Comparison of ENCODE assay signal across 21 cellular contexts in the genomic region with DNA sequence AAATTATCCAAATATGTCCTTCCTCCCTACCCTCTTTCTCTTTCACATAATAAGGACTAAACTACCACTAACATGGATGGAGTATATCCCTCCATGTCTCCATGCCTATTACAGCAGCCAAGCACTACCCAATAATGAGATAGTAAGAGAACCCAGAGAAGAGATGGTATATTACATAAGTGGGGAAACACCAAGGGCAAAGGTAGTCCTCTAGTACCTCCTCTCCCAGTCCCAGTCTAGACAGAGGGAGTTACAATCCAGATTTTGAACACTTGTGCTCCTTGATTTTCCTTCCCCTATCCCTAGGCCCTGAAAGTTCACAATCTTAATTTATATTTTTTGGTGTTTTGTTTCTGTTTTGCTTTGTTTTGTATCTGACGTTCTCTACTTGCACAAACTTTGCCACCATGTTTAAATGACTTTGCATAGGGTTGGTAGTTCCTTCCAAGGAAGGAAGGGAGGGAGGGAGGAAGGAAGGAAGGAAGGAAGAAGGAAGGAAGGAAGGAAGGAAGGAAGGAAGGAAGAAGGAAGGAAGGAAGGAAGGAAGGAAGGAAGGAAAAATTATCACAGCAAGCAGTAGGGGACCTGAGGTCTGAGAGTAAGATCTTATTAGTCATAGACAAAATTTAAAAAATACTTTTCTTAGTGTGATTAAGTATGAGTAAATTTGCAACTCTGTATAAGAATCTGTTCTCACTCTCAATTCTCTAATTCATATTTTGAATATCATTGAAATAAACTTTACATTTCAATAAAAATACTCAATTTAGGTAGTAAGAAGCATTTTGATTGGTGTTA.
DNase-seq lines count a peak whose midpoint lies in the region; ATAC-seq and TF ChIP-seq lines count a peak whose summit lies in the region.
"Had no signal": no experiment of that assay in that cellular context is flagged by ENCODE, and none has a peak within 500 bp of the region (broad histone marks: within the 10 kb centered on the region; RNA-seq: fewer than 3 reads in every experiment).

No MANE protein-coding gene starts in this region.

- H3K27me3 ChIP-seq in DND-41 (ENCODE audit: insufficient read depth, low read length, poor library complexity) (no peaks in the 10 kb centered on the region), neutrophil (no peaks in the 10 kb centered on the region)

- H3K27ac ChIP-seq in DND-41 (ENCODE audit: low read length) (peak overlapping the region; percentile 86), neutrophil (peak overlapping the region; percentile 35)

- POLR2A ChIA-PET in T-cell (lab: Charles Lee) = no interaction called here

- H2AFZ ChIP-seq in DND-41 (ENCODE audit: low read depth, low read length) = no peak overlapping the region

- CTCF ChIA-PET in T-cell (lab: Charles Lee) = interaction anchor here in 1 of 2 donors (0.6 kb wide), 1 partner anchor 1802 kb away, joined by 3 read pairs; no protein-coding TSS in a partner anchor

- no peak overlapping the region; the same call in 1 of the 2 replicates for H3K4me2 ChIP-seq in DND-41 (ENCODE audit: insufficient read depth, low read length)

- H3K4me1 ChIP-seq in DND-41 (ENCODE audit: insufficient read depth, low read length) (peaks cover 63% of the 10 kb centered on the region), neutrophil (ENCODE audit: control insufficient read depth in 1 of 2, insufficient read depth in 1 of 2, low read depth in 1 of 2, low read length in 1 of 2) (no peaks in the 10 kb centered on the region)

- H3K79me2 ChIP-seq in DND-41 (ENCODE audit: insufficient read depth, low read length) = no peaks in the 10 kb centered on the region

- peaks cover 41% of the 10 kb centered on the region for H3K4me1 Mint-ChIP-seq in activated T-cell treated with anti-CD3 and anti-CD28 coated beads, Interleukin-2, amount 50 U/mL, for 24 hours (ENCODE audit: low read depth)
- peaks cover 19 to 26% (median 26%) of the 10 kb centered on the region in 3 donors for H3K4me1 Mint-ChIP-seq in T-cell
- H3K4me1 Mint-ChIP-seq in activated T-helper 1 cell treated with anti-CD3 and anti-CD28 coated beads, Interleukin-12 subunit alpha, Interleukin-12 subunit beta, Interleukin-2, Interleukin-4 antibody, amounts not matched to agents 30 ng/mL and 10 ng/mL and 1 ng/mL, durations not matched to agents 14 hours and 24 hours and 36 hours (ENCODE audit: low read depth) = peaks cover 43% of the 10 kb centered on the region

- H3K27ac Mint-ChIP-seq in activated T-cell treated with anti-CD3 and anti-CD28 coated beads, Interleukin-2, amount 50 U/mL, for 24 hours = peak overlapping the region; percentile 45
- H3K27ac Mint-ChIP-seq in T-cell = peak overlapping the region; percentile 64 to 78
- H3K27ac Mint-ChIP-seq in activated T-helper 1 cell treated with anti-CD3 and anti-CD28 coated beads, Interleukin-12 subunit alpha, Interleukin-12 subunit beta, Interleukin-2, Interleukin-4 antibody, amounts not matched to agents 30 ng/mL and 10 ng/mL and 1 ng/mL, durations not matched to agents 14 hours and 24 hours and 36 hours = no peak overlapping the region

- H3K36me3 Mint-ChIP-seq in activated T-cell treated with anti-CD3 and anti-CD28 coated beads, Interleukin-2, amount 50 U/mL, for 24 hours (ENCODE audit: low read depth) = no peaks in the 10 kb centered on the region
- no peaks in the 10 kb centered on the region for H3K36me3 Mint-ChIP-seq in T-cell
- H3K36me3 Mint-ChIP-seq in activated T-helper 1 cell treated with anti-CD3 and anti-CD28 coated beads, Interleukin-12 subunit alpha, Interleukin-12 subunit beta, Interleukin-2, Interleukin-4 antibody, amounts not matched to agents 30 ng/mL and 10 ng/mL and 1 ng/mL, durations not matched to agents 14 hours and 24 hours and 36 hours (ENCODE audit: low read depth) = peaks cover 3% of the 10 kb centered on the region

- H3K4me3 ChIP-seq in DND-41 (ENCODE audit: low read depth in 1 of 2, low read length in 2 of 2) (no peak overlapping the region), neutrophil (ENCODE audit: low read depth in 1 of 2, low read length in 1 of 2) (no peak overlapping the region)

- peaks cover 2% of the 10 kb centered on the region for H3K27me3 Mint-ChIP-seq in activated T-cell treated with anti-CD3 and anti-CD28 coated beads, Interleukin-2, amount 50 U/mL, for 24 hours
- H3K27me3 Mint-ChIP-seq in T-cell = peaks cover 0 to 3% of the 10 kb centered on the region in 2 donors
- no peaks in the 10 kb centered on the region for H3K27me3 Mint-ChIP-seq in activated T-helper 1 cell treated with anti-CD3 and anti-CD28 coated beads, Interleukin-12 subunit alpha, Interleukin-12 subunit beta, Interleukin-2, Interleukin-4 antibody, amounts not matched to agents 30 ng/mL and 10 ng/mL and 1 ng/mL, durations not matched to agents 14 hours and 24 hours and 36 hours (ENCODE audit: insufficient read depth)

- H4K20me1 ChIP-seq in DND-41 (ENCODE audit: insufficient read depth, low read length) = no peaks in the 10 kb centered on the region

- TF ChIP-seq CTCF in DND-41 (IDR thresholded peaks at IDR 0.05; ENCODE audit: borderline replicate concordance, extremely low read depth, low read length, poor library complexity, severe bottlenecking) = no peak
- no peak for TF ChIP-seq CTCF in neutrophil (IDR thresholded peaks at IDR 0.05)

- peaks cover 5% of the 10 kb centered on the region for H3K9me3 Mint-ChIP-seq in activated T-cell treated with anti-CD3 and anti-CD28 coated beads, Interleukin-2, amount 50 U/mL, for 24 hours
- peaks cover 0 to 4% (median 3%) of the 10 kb centered on the region in 3 donors for H3K9me3 Mint-ChIP-seq in T-cell
- peaks cover 6% of the 10 kb centered on the region for H3K9me3 Mint-ChIP-seq in activated T-helper 1 cell treated with anti-CD3 and anti-CD28 coated beads, Interleukin-12 subunit alpha, Interleukin-12 subunit beta, Interleukin-2, Interleukin-4 antibody, amounts not matched to agents 30 ng/mL and 10 ng/mL and 1 ng/mL, durations not matched to agents 14 hours and 24 hours and 36 hours

- no peak overlapping the region for H3K4me3 Mint-ChIP-seq in activated T-cell treated with anti-CD3 and anti-CD28 coated beads, Interleukin-2, amount 50 U/mL, for 24 hours
- H3K4me3 Mint-ChIP-seq in T-cell = no peak overlapping the region
- no peak overlapping the region for H3K4me3 Mint-ChIP-seq in activated T-helper 1 cell treated with anti-CD3 and anti-CD28 coated beads, Interleukin-12 subunit alpha, Interleukin-12 subunit beta, Interleukin-2, Interleukin-4 antibody, amounts not matched to agents 30 ng/mL and 10 ng/mL and 1 ng/mL, durations not matched to agents 14 hours and 24 hours and 36 hours

- no peak for DNase-seq in activated T-cell treated with anti-CD3 and anti-CD28 coated beads, Interleukin-2, amount 50 U/mL, for 24 hours
- DNase-seq in activated T-cell treated with anti-CD3 and anti-CD28 coated beads, Interleukin-2, amount 50 U/mL, for 1 hour = no peak
- DNase-seq in DND-41 = no peak
- DNase-seq in T-cell = no peak
- no peak for DNase-seq in SK-N-DZ (ENCODE audit: low spot score)
- no peak for DNase-seq in activated T-helper 1 cell treated with anti-CD3 and anti-CD28 coated beads, Interleukin-12 subunit alpha, Interleukin-12 subunit beta, Interleukin-2, Interleukin-4 antibody, amounts not matched to agents 30 ng/mL and 10 ng/mL and 1 ng/mL, durations not matched to agents 14 hours and 24 hours and 36 hours (ENCODE audit: low spot score)
- DNase-seq: 8988T, C1 segment of cervical spinal cord, DMS79 treated with DMSO at 0.1 percent for 48 hours, GDM1, Karpas-422, MM.1S, NCI-H1105 treated with DMSO at 0.1 percent for 48 hours, NCI-H1694 treated with DMSO at 0.1 percent for 48 hours, NCI-H2107, NCI-H2227 treated with DMSO at 0.1 percent for 48 hours, NCI-H524, Right ventricle myocardium superior had no signal

- no peaks in the 10 kb centered on the region for H3K36me3 ChIP-seq in DND-41 (ENCODE audit: insufficient read depth, low read length)
- no peaks in the 10 kb centered on the region for H3K36me3 ChIP-seq in neutrophil

- no peak overlapping the region for H3K9ac ChIP-seq in DND-41 (ENCODE audit: low read depth, low read length)

- intact Hi-C loops in activated T-helper 1 cell treated with anti-CD3 and anti-CD28 coated beads, Interleukin-12 subunit alpha, Interleukin-12 subunit beta, Interleukin-2, Interleukin-4 antibody, amounts not matched to agents 30 ng/mL and 10 ng/mL and 1 ng/mL, durations not matched to agents 14 hours and 24 hours and 36 hours (cut with micrococcal nuclease) = loop anchor here (1.0 kb wide), 1 partner anchor 13 kb away; no protein-coding TSS in a partner anchor

- H3K9me3 ChIP-seq in DND-41 (ENCODE audit: insufficient read depth, low read length, severe bottlenecking) (no peaks in the 10 kb centered on the region), neutrophil (no peaks in the 10 kb centered on the region)

- no peak for ATAC-seq in DND-41 (ENCODE audit: insufficient read depth, low read depth)
- no peak for ATAC-seq in T-cell (replicated peaks in 1 of 4)
- no peak for ATAC-seq in HG03457 (IDR thresholded peaks at IDR 0.05; ENCODE audit: unreplicated experiment)
- ATAC-seq: Panc1 had no signal
